In the genomic region with DNA sequence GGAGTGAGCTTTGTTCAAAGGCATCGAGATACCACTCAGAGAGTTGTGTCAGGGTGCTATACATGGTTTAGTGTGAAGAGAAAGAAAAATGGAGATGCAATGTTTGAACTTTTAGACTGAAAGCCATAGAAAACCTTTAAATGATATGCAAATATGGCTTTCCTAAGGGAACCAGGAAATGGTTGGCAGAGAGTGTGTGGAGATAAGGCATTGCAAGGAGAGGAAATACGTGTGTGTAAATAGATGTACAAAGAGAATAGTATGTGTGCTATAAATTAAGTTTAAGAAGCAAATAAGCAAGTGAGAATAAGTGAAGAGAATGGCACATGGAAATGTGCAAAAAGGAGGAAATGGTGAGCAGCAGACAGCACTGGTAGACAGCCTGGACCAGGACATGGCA, we compare ENCODE assay signal across 13 cellular contexts.
A peak's percentile ranks its signal among the peaks of the same experiment; 100 is the strongest.
DNase-seq lines count a peak whose midpoint lies in the region; FAIRE-seq and TF ChIP-seq lines count a peak whose summit lies in the region.
"Had no signal": no experiment of that assay in that cellular context is flagged by ENCODE, and none has a peak within 500 bp of the region (broad histone marks: within the 10 kb centered on the region; RNA-seq: fewer than 3 reads in every experiment).

No MANE protein-coding gene starts in this region.

- H3K4me3 Mint-ChIP-seq in glutamatergic neuron (ENCODE audit: unreplicated experiment) (no peak overlapping the region), endodermal cell (no peak overlapping the region)
- H3K4me3 Mint-ChIP-seq: B cell; CD8-positive, alpha-beta T cell had no signal

- TF ChIP-seq CTCF in glutamatergic neuron (IDR thresholded peaks at IDR 0.05; ENCODE audit: partially characterized antibody, unreplicated experiment), result no peak
- TF ChIP-seq CTCF in endodermal cell (conservative IDR thresholded peaks at IDR 0.05), result no peak

- H3K9me3 Mint-ChIP-seq in glutamatergic neuron (ENCODE audit: unreplicated experiment) (no peaks in the 10 kb centered on the region), endodermal cell (no peaks in the 10 kb centered on the region)
- H3K9me3 Mint-ChIP-seq: CD8-positive, alpha-beta T cell had no signal

- no peaks in the 10 kb centered on the region for H3K36me3 ChIP-seq in endodermal cell (ENCODE audit: control insufficient read depth, insufficient read depth, low read length)

- FAIRE-seq in GM12891 (lab: Jason Lieb, UNC), result peak; percentile 47

- no peak overlapping the region for H3K27ac ChIP-seq in endodermal cell (ENCODE audit: low read depth, low read length)

- H3K36me3 Mint-ChIP-seq in glutamatergic neuron (ENCODE audit: unreplicated experiment) (no peaks in the 10 kb centered on the region), endodermal cell (ENCODE audit: low read depth) (no peaks in the 10 kb centered on the region)

- H3K4me1 Mint-ChIP-seq in glutamatergic neuron (ENCODE audit: low read depth, unreplicated experiment) (peaks cover 2% of the 10 kb centered on the region), endodermal cell (peaks cover 4% of the 10 kb centered on the region)
- H3K4me1 Mint-ChIP-seq: B cell had no signal

- H3K27me3 ChIP-seq in endodermal cell (ENCODE audit: control insufficient read depth, insufficient read depth, low read length, poor library complexity, severe bottlenecking), result no peaks in the 10 kb centered on the region
- H3K27me3 ChIP-seq: BLaER1 treated with 17β-estradiol and CSF1 and Interleukin-3, amounts not matched to agents 10 nM and 100 nM had no signal

- no peaks in the 10 kb centered on the region for H3K4me1 ChIP-seq in endodermal cell (ENCODE audit: control insufficient read depth, insufficient read depth, low read length)

- no peak overlapping the region for H3K4me3 ChIP-seq in endodermal cell (ENCODE audit: low read length)
- H3K4me3 ChIP-seq: BLaER1 treated with 17β-estradiol and CSF1 and Interleukin-3, amounts not matched to agents 10 nM and 100 nM had no signal

- H3K27ac Mint-ChIP-seq in glutamatergic neuron (ENCODE audit: unreplicated experiment) (peak overlapping the region; percentile 15), endodermal cell (no peak overlapping the region)
- H3K27ac Mint-ChIP-seq: B cell; CD8-positive, alpha-beta T cell had no signal

- WGBS in endodermal cell (ENCODE audit: insufficient coverage in 1 of 2, insufficient read length in 1 of 2), 2 experiments, result 88 to 89% methylated on average over 2 of the region's 2 CpGs

- no peak for TF ChIP-seq POLR2A in GM12891 (IDR thresholded peaks at IDR 0.05; ENCODE audit: low read depth, low read length)

- no peak for DNase-seq in GM12891 (ENCODE audit: insufficient read length, low spot score)
- DNase-seq in NCI-H526 (lab: John Stamatoyannopoulos, UW), result peak; percentile 81
- DNase-seq in glutamatergic neuron, result no peak
- no peak for DNase-seq in KG1 (lab: John Stamatoyannopoulos, UW)
- no peak for DNase-seq in stimulated activated CD4-positive, alpha-beta T cell treated with anti-CD3 and anti-CD28 coated beads, Interleukin-4, amount 100 ng/mL, for 24 hours
- DNase-seq in endodermal cell, result no peak
- DNase-seq: Calu3; CD8-positive, alpha-beta T cell; GDM1; GOT3; H7 had no signal

- H3K27me3 Mint-ChIP-seq in glutamatergic neuron (ENCODE audit: unreplicated experiment) (no peaks in the 10 kb centered on the region), endodermal cell (ENCODE audit: insufficient read depth) (no peaks in the 10 kb centered on the region)
- H3K27me3 Mint-ChIP-seq: B cell had no signal

- H3K9ac ChIP-seq in endodermal cell (ENCODE audit: extremely low read depth, low read length, poor library complexity, severe bottlenecking), result no peak overlapping the region
- H3K9ac ChIP-seq: BLaER1 treated with 17β-estradiol and CSF1 and Interleukin-3, amounts not matched to agents 10 nM and 100 nM had no signal

- H3K9me3 ChIP-seq in endodermal cell (ENCODE audit: control insufficient read depth, low read length), result no peaks in the 10 kb centered on the region
- H3K9me3 ChIP-seq: BLaER1 treated with 17β-estradiol and CSF1 and Interleukin-3, amounts not matched to agents 10 nM and 100 nM had no signal

TF ChIP-seq in GM12891, 5 proteins besides CTCF, POLR2A, EP300 and RAD21:
- TF ChIP-seq POU2F2 (IDR thresholded peaks at IDR 0.05; ENCODE audit: low read depth, low read length) (no peak), PAX5 (IDR thresholded peaks at IDR 0.05; ENCODE audit: insufficient read depth, low read length, severe bottlenecking) (no peak), TAF1 (IDR thresholded peaks at IDR 0.05; ENCODE audit: low read depth, low read length) (no peak), POLR2AphosphoS5 (IDR thresholded peaks at IDR 0.05; ENCODE audit: low read depth, low read length) (no peak), SPI1 (IDR thresholded peaks at IDR 0.05; ENCODE audit: low read depth, low read length) (no peak)

Comparison
In these comparisons a context has a peak if more than half of its experiments do, and no peak if none do; other contexts are left out.
1. DNase-seq: peak in NCI-H526 (2 of 2); none in GM12891 (single experiment), glutamatergic neuron (single experiment), KG1 (single experiment), stimulated activated CD4-positive, alpha-beta T cell treated with anti-CD3 and anti-CD28 coated beads, Interleukin-4, amount 100 ng/mL, for 24 hours (single experiment) and endodermal cell (single experiment).